ENCODE assay signal across 8 cellular contexts in the genomic region with DNA sequence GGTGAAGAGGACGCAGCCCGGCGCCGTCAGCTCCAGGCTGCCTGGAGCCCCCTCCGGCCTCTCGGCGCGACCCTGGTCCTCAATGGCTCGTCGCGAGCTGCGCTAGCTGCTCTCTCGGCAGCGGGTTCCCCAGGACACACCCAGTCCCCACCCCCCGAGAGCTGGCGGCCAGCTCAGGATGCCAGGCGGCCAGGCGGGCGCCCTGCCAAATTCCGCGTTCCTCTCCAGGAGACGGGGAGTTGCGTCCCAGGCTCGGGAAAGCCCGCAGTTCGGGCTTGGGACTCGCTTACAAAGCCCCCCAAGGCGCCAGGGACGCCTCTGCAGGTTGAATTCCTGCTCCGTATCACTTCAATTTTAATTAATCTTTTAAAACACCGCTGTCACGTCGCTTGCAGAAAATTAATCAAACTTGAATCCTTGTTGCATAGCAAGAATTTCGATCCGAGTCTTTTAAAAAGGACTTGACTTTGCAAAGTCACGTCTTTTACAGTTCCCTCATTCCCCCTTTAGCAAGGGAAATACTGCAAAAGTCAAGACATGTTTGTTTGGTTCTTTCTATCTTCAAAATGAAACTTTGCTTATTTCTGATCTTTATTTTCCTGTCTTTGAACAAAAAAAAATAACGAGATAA. TPM values are rescaled to one million over a fixed set of nuclear protein-coding genes. Genes with fewer than 3 reads are reported as not detected.
A peak's percentile ranks its signal among the peaks of the same experiment; 100 is the strongest.
DNase-seq lines count a peak whose midpoint lies in the region; ATAC-seq and TF ChIP-seq lines count a peak whose summit lies in the region.

No MANE protein-coding gene starts in this region.

- H3K9ac ChIP-seq in DND-41 (ENCODE audit: low read depth, low read length), result peak overlapping the region; percentile 86; the same call in 1 of the 2 replicates

- peaks cover 72% of the 10 kb centered on the region for H3K27me3 ChIP-seq in DND-41 (ENCODE audit: insufficient read depth, low read length, poor library complexity)
- H3K27me3 ChIP-seq in RWPE2 (ENCODE audit: insufficient read depth, poor library complexity, severe bottlenecking), result no peaks in the 10 kb centered on the region

- no peak for TF ChIP-seq CTCF in DND-41 (IDR thresholded peaks at IDR 0.05; ENCODE audit: borderline replicate concordance, extremely low read depth, low read length, poor library complexity, severe bottlenecking)
- no peak for TF ChIP-seq CTCF in RWPE2 (IDR thresholded peaks at IDR 0.05; ENCODE audit: poor library complexity, severe bottlenecking)

- H3K27me3 Mint-ChIP-seq in central memory CD8-positive, alpha-beta T cell, result peaks cover 62% of the 10 kb centered on the region
- peaks cover 27 to 47% (median 35%) of the 10 kb centered on the region in 3 donors for H3K27me3 Mint-ChIP-seq in immature natural killer cell (ENCODE audit: low read depth in 3 of 3)

- DNase-seq in DND-41 (peak; percentile 20), HuH-7 (ENCODE audit: low spot score) (peak; percentile 92), RWPE2 (ENCODE audit: low spot score) (peak; percentile 94), immature natural killer cell (peak in 1 of 3 donors; percentile 6), skeletal muscle cell (ENCODE audit: low read depth) (no peak), germinal center (ENCODE audit: low spot score) (no peak)
- DNase-seq in central memory CD8-positive, alpha-beta T cell (ENCODE audit: low spot score in 2 of 2), result no peak

- H3K27ac ChIP-seq in DND-41 (ENCODE audit: low read length) (no peak overlapping the region), RWPE2 (ENCODE audit: poor library complexity, severe bottlenecking) (peak overlapping the region; percentile 79)

- H3K9me3 Mint-ChIP-seq in central memory CD8-positive, alpha-beta T cell, result no peaks in the 10 kb centered on the region
- peaks cover 0 to 5% (median 0%) of the 10 kb centered on the region in 6 donors for H3K9me3 Mint-ChIP-seq in immature natural killer cell

- H3K4me1 Mint-ChIP-seq in central memory CD8-positive, alpha-beta T cell, result peaks cover 17% of the 10 kb centered on the region
- H3K4me1 Mint-ChIP-seq in immature natural killer cell, result peaks cover 15 to 31% of the 10 kb centered on the region in 2 donors

- H2AFZ ChIP-seq in DND-41 (ENCODE audit: low read depth, low read length), result peak overlapping the region; percentile 100; the same call in 1 of the 2 replicates

- no peaks in the 10 kb centered on the region for H3K9me3 ChIP-seq in DND-41 (ENCODE audit: insufficient read depth, low read length, severe bottlenecking)
- no peaks in the 10 kb centered on the region for H3K9me3 ChIP-seq in RWPE2 (ENCODE audit: severe bottlenecking)

- H3K27ac Mint-ChIP-seq in central memory CD8-positive, alpha-beta T cell (ENCODE audit: low read depth), result no peak overlapping the region
- no peak overlapping the region for H3K27ac Mint-ChIP-seq in immature natural killer cell

- H3K4me2 ChIP-seq in DND-41 (ENCODE audit: insufficient read depth, low read length), result peak overlapping the region; percentile 98

- H3K4me1 ChIP-seq in DND-41 (ENCODE audit: insufficient read depth, low read length) (peaks cover 32% of the 10 kb centered on the region), RWPE2 (ENCODE audit: insufficient read depth, poor library complexity, severe bottlenecking) (peaks cover 3% of the 10 kb centered on the region)

- H3K79me2 ChIP-seq in DND-41 (ENCODE audit: insufficient read depth, low read length), result no peaks in the 10 kb centered on the region

- H3K36me3 Mint-ChIP-seq in central memory CD8-positive, alpha-beta T cell (ENCODE audit: insufficient read depth), result peaks cover 3% of the 10 kb centered on the region
- no peaks in the 10 kb centered on the region for H3K36me3 Mint-ChIP-seq in immature natural killer cell

- H4K20me1 ChIP-seq in DND-41 (ENCODE audit: insufficient read depth, low read length), result 0 out of 2 replicates have a peak, but pooled peaks cover 5% of the 10 kb centered on the region

- H3K4me3 Mint-ChIP-seq in central memory CD8-positive, alpha-beta T cell, result peak overlapping the region; percentile 83
- H3K4me3 Mint-ChIP-seq in immature natural killer cell, result peak overlapping the region; percentile 42 to 87 (median 77)

- H3K4me3 ChIP-seq in DND-41 (ENCODE audit: low read depth in 1 of 2, low read length in 2 of 2), result peak overlapping the region in 1 of 2 experiments; percentile 77; a peak in 1 of 4 replicates
- peak overlapping the region; percentile 59 for H3K4me3 ChIP-seq in RWPE2 (ENCODE audit: severe bottlenecking)
- H3K4me3 ChIP-seq in skeletal muscle cell (ENCODE audit: low read depth, low read length), result peak overlapping the region; percentile 86

- ATAC-seq in DND-41 (ENCODE audit: insufficient read depth, low read depth), result no peak
- ATAC-seq in RWPE2 (ENCODE audit: low read depth), result peak; percentile 60
- no peak for ATAC-seq in central memory CD8-positive, alpha-beta T cell (replicated peaks; ENCODE audit: extremely low read depth, poor library complexity, severe bottlenecking)
- no peak for ATAC-seq in GM21786 (IDR thresholded peaks at IDR 0.05; ENCODE audit: unreplicated experiment)

- no peaks in the 10 kb centered on the region for H3K36me3 ChIP-seq in DND-41 (ENCODE audit: insufficient read depth, low read length)
- no peaks in the 10 kb centered on the region for H3K36me3 ChIP-seq in RWPE2 (ENCODE audit: low read depth)

RNA-seq across cellular contexts. Expression of gene SKIDA1, which starts 28.2 kb away (rescaled TPM):
- not detected for polyA plus RNA-seq in immature natural killer cell

RNA-seq across cellular contexts. Expression of gene MLLT10, which starts 36.7 kb away (rescaled TPM):
- polyA plus RNA-seq in immature natural killer cell, result 1 to 10 TPM in 2 of 3 donors, under 1 TPM in 1; 0.81 to 5.1 (median 4.8) TPM

Comparison
In these comparisons a context has a peak if more than half of its experiments do, and no peak if none do; other contexts are left out.
1. DNase-seq: peak in DND-41 (single experiment), HuH-7 (single experiment) and RWPE2 (single experiment); none in central memory CD8-positive, alpha-beta T cell (0 of 2), skeletal muscle cell (single experiment) and germinal center (single experiment).